In the genomic region with DNA sequence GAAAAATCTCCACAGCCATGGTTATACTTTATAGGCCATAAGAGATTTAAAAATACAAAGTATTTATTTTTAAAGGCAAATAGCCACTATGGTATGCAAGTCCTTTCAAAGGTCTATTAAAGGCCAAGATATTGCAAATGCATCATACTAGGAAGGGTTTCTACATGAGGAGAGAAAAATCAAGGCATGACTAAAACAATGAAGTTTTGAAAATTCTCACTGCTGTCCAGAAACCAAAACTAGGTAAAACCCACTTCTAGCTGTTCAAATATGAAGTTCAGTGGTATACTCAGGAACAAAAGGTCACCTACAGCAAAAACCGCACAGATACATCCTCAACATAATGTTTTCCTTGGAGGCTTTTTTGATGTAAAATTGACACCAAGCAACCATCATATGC, we compare ENCODE assay signal across 19 cellular contexts.
DNase-seq lines count a peak whose midpoint lies in the region; ATAC-seq, FAIRE-seq and TF ChIP-seq lines count a peak whose summit lies in the region.
"Had no signal": no experiment of that assay in that cellular context is flagged by ENCODE, and none has a peak within 500 bp of the region (broad histone marks: within the 10 kb centered on the region; RNA-seq: fewer than 3 reads in every experiment).

No MANE protein-coding gene starts in this region.

- no peak overlapping the region for H2BK20ac ChIP-seq in IMR-90 (ENCODE audit: low read depth, low read length)

- peak; percentile 76 for FAIRE-seq in GM19239 (lab: Jason Lieb, UNC)

- H3K27ac ChIP-seq in IMR-90 (ENCODE audit: insufficient read depth, low read length) (no peak overlapping the region), sigmoid colon (no peak overlapping the region)
- H3K27ac ChIP-seq: neutrophil had no signal

- no peak overlapping the region for H3K23ac ChIP-seq in IMR-90 (ENCODE audit: low read depth, low read length)

- H3K27me3 ChIP-seq in IMR-90 (ENCODE audit: control insufficient read depth, insufficient read depth, low read length), result no peaks in the 10 kb centered on the region
- H3K27me3 ChIP-seq in sigmoid colon, result no peaks in the 10 kb centered on the region
- H3K27me3 ChIP-seq: BE2C, neutrophil had no signal

- ATAC-seq in IMR-90 (ENCODE audit: low read depth), result peak; percentile 72
- no peak for ATAC-seq in GM18505 (IDR thresholded peaks at IDR 0.05; ENCODE audit: unreplicated experiment)
- ATAC-seq: activated CD4-positive, CD25-positive, alpha-beta regulatory T cell treated with anti-CD3 and anti-CD28 coated beads, Interleukin-2, amount 50 U/mL, for 24 hours; left colon; Right ventricle myocardium inferior had no signal

- no CpG with 5 or more reads among the region's 1 CpG for WGBS in IMR-90 (ENCODE audit: extremely low coverage in 2 of 2, insufficient read length in 1 of 2), 2 experiments
- 85 to 86% methylated on average over 1 of the region's 1 CpG for WGBS in sigmoid colon, 2 donors

- H2BK120ac ChIP-seq in IMR-90 (ENCODE audit: low read depth, low read length), result no peak overlapping the region

- H2BK15ac ChIP-seq in IMR-90 (ENCODE audit: low read depth, low read length), result no peak overlapping the region

- no peak overlapping the region for H3K9ac ChIP-seq in IMR-90 (ENCODE audit: low read depth, low read length)

- POLR2A ChIA-PET in IMR-90 (lab: Charles Lee; ENCODE audit: unreplicated experiment), result no interaction called here

- H4K8ac ChIP-seq in IMR-90 (ENCODE audit: low read depth in 2 of 2, low read length in 2 of 2), result no peak overlapping the region

- H3K9me3 ChIP-seq in IMR-90 (ENCODE audit: control insufficient read depth, insufficient read depth, low read length) (no peaks in the 10 kb centered on the region), sigmoid colon (no peaks in the 10 kb centered on the region)
- H3K9me3 ChIP-seq: BE2C, neutrophil had no signal

- TF ChIP-seq POLR2A in IMR-90 (IDR thresholded peaks at IDR 0.05; ENCODE audit: low read depth, low read length), result no peak
- TF ChIP-seq POLR2A in sigmoid colon (IDR thresholded peaks at IDR 0.05), result no peak
- TF ChIP-seq POLR2A in GM18505 (IDR thresholded peaks at IDR 0.05; ENCODE audit: borderline replicate concordance, extremely low read depth, insufficient read depth, insufficient read length), result no peak

- H4K20me1 ChIP-seq in IMR-90 (ENCODE audit: insufficient read depth, low read length), result no peaks in the 10 kb centered on the region

- in situ Hi-C loops in IMR-90 (cut with MboI; ENCODE audit: low sequenced_read_pairs), result no loop called here

- H4K91ac ChIP-seq in IMR-90 (ENCODE audit: insufficient read depth, low read depth, low read length), result no peak overlapping the region

- TF ChIP-seq CTCF in GM12865 (IDR thresholded peaks at IDR 0.05; ENCODE audit: insufficient read depth, low read depth, low read length, missing control alignments) (no peak), IMR-90 (conservative IDR thresholded peaks at IDR 0.05; ENCODE audit: low read depth, low read length) (no peak), sigmoid colon (IDR thresholded peaks at IDR 0.05) (no peak)

- intact Hi-C loops in IMR-90 (cut with micrococcal nuclease), result no loop called here
- intact Hi-C loops in sigmoid colon (cut with DNase I), result no loop called here

- peaks cover 0 to 3% of the 10 kb centered on the region in 2 experiments; a peak in 2 of 4 replicates for H3K79me1 ChIP-seq in IMR-90 (ENCODE audit: low read depth in 1 of 2, low read length in 2 of 2)

- no peak overlapping the region for H3K14ac ChIP-seq in IMR-90 (replicated peaks; ENCODE audit: low read depth, low read length)

- no peak for TF ChIP-seq EP300 in sigmoid colon (IDR thresholded peaks at IDR 0.05)

- H4K5ac ChIP-seq in IMR-90 (ENCODE audit: low read depth, low read length), result no peak overlapping the region

- TF ChIP-seq RAD21 in IMR-90 (IDR thresholded peaks at IDR 0.05; ENCODE audit: low read length), result no peak

- DNase-seq in GM12865 (ENCODE audit: low read depth) (peak; percentile 60), GM19239 (ENCODE audit: insufficient read length, low spot score) (no peak), IMR-90 (peak; percentile 55), fibroblast of peridontal ligament (ENCODE audit: extremely low read depth) (peak; percentile 46), sigmoid colon (no peak), dedifferentiated amniotic fluid mesenchymal stem cell (ENCODE audit: extremely low spot score) (no peak)
- DNase-seq: activated naive CD4-positive, alpha-beta T cell treated with anti-CD3 and anti-CD28 coated beads, Interleukin-2, amount 50 U/mL, for 16 hours; BE2C; DMS 273 treated with DMSO at 0.1 percent for 48 hours; effector memory CD4-positive, alpha-beta T cell; hypothalamus; left colon; NCI-H1417 treated with DMSO at 0.1 percent for 48 hours; NCI-H2171 treated with DMSO at 0.1 percent for 48 hours; NK-92 treated with Interleukin-12 subunit alpha and Interleukin-12 subunit beta, amount 100 ng/mL, for 24 hours had no signal

- no peaks in the 10 kb centered on the region for H3K9me1 ChIP-seq in IMR-90 (ENCODE audit: insufficient read depth, low read length)

- H3K56ac ChIP-seq in IMR-90 (ENCODE audit: extremely low read depth, insufficient read depth, low read length), result no peak overlapping the region

- CTCF ChIA-PET in IMR-90 (lab: Yijun Ruan, JAX), result interaction anchor here (1.3 kb wide), 1 partner anchor 21 kb away, joined by 3 read pairs; no protein-coding TSS in a partner anchor

- no TSS peak for BruUV-seq in IMR-90 (replicated peaks; lab: Mats Ljungman, UMichigan)

- dilution Hi-C loops in IMR-90 (cut with HindIII; ENCODE audit: low sequenced_read_pairs, unreplicated experiment), result no loop called here

- H2AK5ac ChIP-seq in IMR-90 (ENCODE audit: low read depth, low read length), result no peak overlapping the region

- H3K4ac ChIP-seq in IMR-90 (ENCODE audit: low read depth, low read length), result no peak overlapping the region

- H3K4me1 ChIP-seq in IMR-90 (ENCODE audit: control insufficient read depth, insufficient read depth, low read length) (peaks cover 8% of the 10 kb centered on the region), sigmoid colon (peaks cover 0 to 15% (median 3%) of the 10 kb centered on the region in 4 donors)
- H3K4me1 ChIP-seq: BE2C had no signal

- no peak overlapping the region; the same call in 1 of the 2 replicates for H3K4me2 ChIP-seq in IMR-90 (ENCODE audit: low read depth, low read length)

- H2BK5ac ChIP-seq in IMR-90 (ENCODE audit: low read depth, low read length, poor library complexity, severe bottlenecking), result no peak overlapping the region

- no peak overlapping the region for H3K4me3 ChIP-seq in GM12865 (ENCODE audit: low read depth, low read length)
- H3K4me3 ChIP-seq in IMR-90 (ENCODE audit: insufficient read depth, low read depth, low read length), result no peak overlapping the region
- H3K4me3 ChIP-seq in sigmoid colon, result no peak overlapping the region

- H3K36me3 ChIP-seq in IMR-90 (ENCODE audit: control insufficient read depth, insufficient read depth, low read length) (0 out of 2 replicates have a peak, but pooled peaks cover 3% of the 10 kb centered on the region), sigmoid colon (peaks cover 0 to 55% (median 13%) of the 10 kb centered on the region in 4 donors)
- H3K36me3 ChIP-seq: BE2C had no signal

- no peak overlapping the region for H3K18ac ChIP-seq in IMR-90 (ENCODE audit: low read depth, low read length)

- H2AK9ac ChIP-seq in IMR-90 (replicated peaks; ENCODE audit: low read depth, low read length, poor library complexity), result no peak overlapping the region

- H2AFZ ChIP-seq in IMR-90 (replicated peaks; ENCODE audit: low read length, poor library complexity), result no peak overlapping the region

TF ChIP-seq in IMR-90, 13 proteins besides CTCF, POLR2A, EP300 and RAD21:
- TF ChIP-seq RCOR1 (IDR thresholded peaks at IDR 0.05; ENCODE audit: insufficient replicate concordance, low read length) (no peak), NFE2L2 (IDR thresholded peaks at IDR 0.05; ENCODE audit: low read depth, low read length) (no peak), MXI1 (IDR thresholded peaks at IDR 0.05; ENCODE audit: borderline replicate concordance, low read depth, low read length) (no peak), CHD1 (IDR thresholded peaks at IDR 0.05; ENCODE audit: low read depth, low read length) (no peak), SMC3 (IDR thresholded peaks at IDR 0.05; ENCODE audit: low read depth, low read length) (no peak), CEBPB (IDR thresholded peaks at IDR 0.05; ENCODE audit: low read depth, low read length) (no peak), FOS (IDR thresholded peaks at IDR 0.05; ENCODE audit: low read depth, low read length) (no peak), MAFK (IDR thresholded peaks at IDR 0.05; ENCODE audit: low read depth, low read length) (no peak), MAZ (IDR thresholded peaks at IDR 0.05; ENCODE audit: borderline replicate concordance, low read depth, low read length) (no peak), BHLHE40 (IDR thresholded peaks at IDR 0.05; ENCODE audit: low read depth, low read length) (no peak), RFX5 (IDR thresholded peaks at IDR 0.05; ENCODE audit: low read depth, low read length) (no peak)
- TF ChIP-seq, protein P1, sequence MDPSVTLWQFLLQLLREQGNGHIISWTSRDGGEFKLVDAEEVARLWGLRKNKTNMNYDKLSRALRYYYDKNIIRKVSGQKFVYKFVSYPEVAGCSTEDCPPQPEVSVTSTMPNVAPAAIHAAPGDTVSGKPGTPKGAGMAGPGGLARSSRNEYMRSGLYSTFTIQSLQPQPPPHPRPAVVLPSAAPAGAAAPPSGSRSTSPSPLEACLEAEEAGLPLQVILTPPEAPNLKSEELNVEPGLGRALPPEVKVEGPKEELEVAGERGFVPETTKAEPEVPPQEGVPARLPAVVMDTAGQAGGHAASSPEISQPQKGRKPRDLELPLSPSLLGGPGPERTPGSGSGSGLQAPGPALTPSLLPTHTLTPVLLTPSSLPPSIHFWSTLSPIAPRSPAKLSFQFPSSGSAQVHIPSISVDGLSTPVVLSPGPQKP (IDR thresholded peaks at IDR 0.05; ENCODE audit: borderline replicate concordance, low read depth, low read length), result no peak
- TF ChIP-seq, protein P2, sequence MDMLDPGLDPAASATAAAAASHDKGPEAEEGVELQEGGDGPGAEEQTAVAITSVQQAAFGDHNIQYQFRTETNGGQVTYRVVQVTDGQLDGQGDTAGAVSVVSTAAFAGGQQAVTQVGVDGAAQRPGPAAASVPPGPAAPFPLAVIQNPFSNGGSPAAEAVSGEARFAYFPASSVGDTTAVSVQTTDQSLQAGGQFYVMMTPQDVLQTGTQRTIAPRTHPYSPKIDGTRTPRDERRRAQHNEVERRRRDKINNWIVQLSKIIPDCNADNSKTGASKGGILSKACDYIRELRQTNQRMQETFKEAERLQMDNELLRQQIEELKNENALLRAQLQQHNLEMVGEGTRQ (IDR thresholded peaks at IDR 0.05; ENCODE audit: low read depth, low read length), result no peak

Comparison
In these comparisons a context has a peak if more than half of its experiments do, and no peak if none do; other contexts are left out.
1. DNase-seq: peak in GM12865 (single experiment), IMR-90 (single experiment) and fibroblast of peridontal ligament (single experiment); none in GM19239 (single experiment), sigmoid colon (single experiment) and dedifferentiated amniotic fluid mesenchymal stem cell (single experiment).